In the genomic region with DNA sequence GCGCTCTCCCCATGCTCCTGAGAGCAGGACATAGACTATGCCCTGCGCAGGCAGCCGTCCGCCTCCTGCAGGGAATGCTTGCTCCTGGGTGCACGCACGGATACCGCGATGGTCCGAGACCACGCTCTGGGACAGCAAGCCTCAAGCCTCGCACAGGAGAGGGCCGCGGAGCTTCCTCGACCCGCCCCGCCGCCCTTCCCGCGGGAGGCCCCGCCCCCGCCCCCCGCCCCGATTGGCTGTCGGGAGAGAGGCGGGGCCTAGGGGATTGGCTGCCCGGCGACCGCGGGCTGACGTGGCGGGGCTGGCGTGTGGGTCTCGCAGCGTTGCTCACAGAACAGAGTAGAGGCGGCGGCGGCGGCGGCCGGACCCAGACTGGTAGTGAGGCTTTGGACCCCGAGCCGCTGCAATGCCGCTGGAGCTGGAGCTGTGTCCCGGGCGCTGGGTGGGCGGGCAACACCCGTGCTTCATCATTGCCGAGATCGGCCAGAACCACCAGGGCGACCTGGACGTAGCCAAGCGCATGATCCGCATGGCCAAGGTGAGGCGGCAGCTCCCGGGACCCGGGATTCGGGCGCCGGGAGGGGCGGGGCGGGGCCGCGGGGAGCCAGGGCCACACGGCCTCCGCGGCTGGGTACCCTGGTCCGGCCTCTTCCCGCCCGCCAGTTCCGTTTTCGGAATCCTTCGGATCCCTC, we compare ENCODE assay signal across 8 cellular contexts. TPM values are rescaled to one million over a fixed set of nuclear protein-coding genes. Genes with fewer than 3 reads are reported as not detected.
DNase-seq lines count a peak whose midpoint lies in the region; ATAC-seq and TF ChIP-seq lines count a peak whose summit lies in the region.

A gene with protein sequence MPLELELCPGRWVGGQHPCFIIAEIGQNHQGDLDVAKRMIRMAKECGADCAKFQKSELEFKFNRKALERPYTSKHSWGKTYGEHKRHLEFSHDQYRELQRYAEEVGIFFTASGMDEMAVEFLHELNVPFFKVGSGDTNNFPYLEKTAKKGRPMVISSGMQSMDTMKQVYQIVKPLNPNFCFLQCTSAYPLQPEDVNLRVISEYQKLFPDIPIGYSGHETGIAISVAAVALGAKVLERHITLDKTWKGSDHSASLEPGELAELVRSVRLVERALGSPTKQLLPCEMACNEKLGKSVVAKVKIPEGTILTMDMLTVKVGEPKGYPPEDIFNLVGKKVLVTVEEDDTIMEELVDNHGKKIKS (plus strand): TSS at position 330 of the 692 bp plus-strand sequence. CDS start 77 bp downstream, at position 407.

- DNase-seq in Daoy (ENCODE audit: low read depth) (peak; percentile 88), GM23338 (ENCODE audit: low spot score) (peak; percentile 92), Kasumi-1 (lab: John Stamatoyannopoulos, UW) (peak; percentile 89 to 93), RPMI8226 (peak; percentile 91), fibroblast of gingiva (ENCODE audit: low read depth) (peak; percentile 92), naive B cell (peak; percentile 90)
- DNase-seq in activated T-helper 1 cell treated with anti-CD3 and anti-CD28 coated beads, Interleukin-2, amount 50 U/mL, for 16 hours (ENCODE audit: low read depth in 1 of 2, low spot score in 1 of 2), result peak; percentile 83 to 85
- DNase-seq in stimulated activated effector memory CD8-positive, alpha-beta T cell treated with anti-CD3 and anti-CD28 coated beads, Interleukin-12 subunit alpha, Interleukin-12 subunit beta, amount 100 ng/mL, for 72 hours (ENCODE audit: low spot score in 2 of 2), result peak; percentile 86 to 94

- no peaks in the 10 kb centered on the region; the same call in 2 of the 3 replicates for H3K4me1 Mint-ChIP-seq in GM23338
- H3K4me1 Mint-ChIP-seq in naive B cell, result peaks cover 8 to 19% (median 14%) of the 10 kb centered on the region in 3 donors
- peaks cover 24% of the 10 kb centered on the region for H3K4me1 Mint-ChIP-seq in stimulated activated effector memory CD8-positive, alpha-beta T cell treated with anti-CD3 and anti-CD28 coated beads, Interleukin-12 subunit alpha, Interleukin-12 subunit beta, amount 100 ng/mL, for 72 hours

- peaks cover 7% of the 10 kb centered on the region for H3K27me3 Mint-ChIP-seq in GM23338 (ENCODE audit: insufficient read depth, low read depth, poor library complexity)
- H3K27me3 Mint-ChIP-seq in naive B cell, result no peaks in the 10 kb centered on the region

- ATAC-seq in GM23338, result peak; percentile 96
- ATAC-seq in naive B cell (ENCODE audit: low read depth in 2 of 2), result peak; percentile 94 to 96
- ATAC-seq in stimulated activated effector memory CD8-positive, alpha-beta T cell treated with anti-CD3 and anti-CD28 coated beads, Interleukin-12 subunit alpha, Interleukin-12 subunit beta, amount 100 ng/mL, for 72 hours, result peak; percentile 97

- 0 out of 2 replicates have a peak, but pooled peaks cover 5% of the 10 kb centered on the region for H3F3A ChIP-seq in GM23338 (replicated peaks; ENCODE audit: low read depth)

- H3K4me2 ChIP-seq in GM23338, result peak within 1 kb of the TSS; percentile 86

- peak within 1 kb of the TSS; percentile 93 for H3K4me3 Mint-ChIP-seq in GM23338
- peak within 1 kb of the TSS; percentile 88 to 100 (median 98) for H3K4me3 Mint-ChIP-seq in naive B cell
- H3K4me3 Mint-ChIP-seq in stimulated activated effector memory CD8-positive, alpha-beta T cell treated with anti-CD3 and anti-CD28 coated beads, Interleukin-12 subunit alpha, Interleukin-12 subunit beta, amount 100 ng/mL, for 72 hours, result peak within 1 kb of the TSS; percentile 92

- peak within 1 kb of the TSS; percentile 73 for H3K4me3 ChIP-seq in GM23338

- H3K27me3 ChIP-seq in GM23338 (ENCODE audit: insufficient read depth), result no peaks in the 10 kb centered on the region

- peaks cover 6% of the 10 kb centered on the region for H4K20me1 ChIP-seq in GM23338 (replicated peaks; ENCODE audit: insufficient read depth)

- H3K9me3 Mint-ChIP-seq in GM23338, result peaks cover 3% of the 10 kb centered on the region; the same call in 1 of the 3 replicates
- H3K9me3 Mint-ChIP-seq in naive B cell, result no peaks in the 10 kb centered on the region
- no peaks in the 10 kb centered on the region for H3K9me3 Mint-ChIP-seq in stimulated activated effector memory CD8-positive, alpha-beta T cell treated with anti-CD3 and anti-CD28 coated beads, Interleukin-12 subunit alpha, Interleukin-12 subunit beta, amount 100 ng/mL, for 72 hours

- H3K27ac Mint-ChIP-seq in GM23338, result peak within 1 kb of the TSS; percentile 70
- H3K27ac Mint-ChIP-seq in naive B cell, result peak within 1 kb of the TSS; percentile 94 to 99 (median 98)
- H3K27ac Mint-ChIP-seq in stimulated activated effector memory CD8-positive, alpha-beta T cell treated with anti-CD3 and anti-CD28 coated beads, Interleukin-12 subunit alpha, Interleukin-12 subunit beta, amount 100 ng/mL, for 72 hours, result peak within 1 kb of the TSS; percentile 96

- peaks cover 5% of the 10 kb centered on the region; the same call in 1 of the 2 replicates for H3K4me1 ChIP-seq in GM23338 (ENCODE audit: insufficient read depth)

- H3K79me2 ChIP-seq in GM23338 (replicated peaks; ENCODE audit: insufficient read depth), result peaks cover 14% of the 10 kb centered on the region

- H3K9me2 ChIP-seq in GM23338 (ENCODE audit: insufficient read depth), result no peaks in the 10 kb centered on the region

- H3K36me3 Mint-ChIP-seq in GM23338 (ENCODE audit: low read depth), result peaks cover 8% of the 10 kb centered on the region
- peaks cover 0 to 7% of the 10 kb centered on the region in 2 donors for H3K36me3 Mint-ChIP-seq in naive B cell
- peaks cover 37% of the 10 kb centered on the region for H3K36me3 Mint-ChIP-seq in stimulated activated effector memory CD8-positive, alpha-beta T cell treated with anti-CD3 and anti-CD28 coated beads, Interleukin-12 subunit alpha, Interleukin-12 subunit beta, amount 100 ng/mL, for 72 hours

- H2AFZ ChIP-seq in GM23338, result peak within 1 kb of the TSS; percentile 94

- H3K36me3 ChIP-seq in GM23338 (ENCODE audit: insufficient read depth), result no peaks in the 10 kb centered on the region

- H3K27ac ChIP-seq in GM23338 (ENCODE audit: low read depth), result peak within 1 kb of the TSS; percentile 78

- TF ChIP-seq CTCF in GM23338 (conservative IDR thresholded peaks at IDR 0.05; ENCODE audit: low read depth in 2 of 2), result peak in 1 of 2 experiments; percentile 20; a peak in 1 of 4 replicates

TF ChIP-seq in GM23338, 12 proteins besides CTCF, POLR2A, EP300 and RAD21:
- TF ChIP-seq POLR2AphosphoS5 (IDR thresholded peaks at IDR 0.05; ENCODE audit: low read depth) (peak; percentile 86), CREB1 (CRISPR knock-in tag; IDR thresholded peaks at IDR 0.05; ENCODE audit: low read depth) (peak; percentile 59), ZNF331 (CRISPR knock-in tag; IDR thresholded peaks at IDR 0.05; ENCODE audit: low read depth) (no peak)

RNA-seq across cellular contexts. Expression of the gene that starts here (rescaled TPM):
- 47.7 and 48.3 TPM in 2 replicates for total RNA-seq in Daoy (2014; rRNA removed; shearing (Covaris generic))
- 67.3 and 68.6 TPM in 2 replicates for total RNA-seq in GM23338 (2014; rRNA removed; shearing (Covaris generic))
- polyA plus RNA-seq in GM23338 (2016; fragmentation: Nextera tagmentation; extraction: Ambion mirVana) (72.8 and 77.4 TPM in 2 replicates), naive B cell (ENCODE audit: low read depth in 6 of 6) (10 to 100 TPM; 18.8 to 41.2 (median 29.5) TPM)

Comparison
In these comparisons a context has a peak if more than half of its experiments do, and no peak if none do; other contexts are left out.
1. Peak in every context shown above with its lines: DNase-seq, ATAC-seq, H3K4me3 ChIP-seq and H3K27ac ChIP-seq.